In the genomic region with DNA sequence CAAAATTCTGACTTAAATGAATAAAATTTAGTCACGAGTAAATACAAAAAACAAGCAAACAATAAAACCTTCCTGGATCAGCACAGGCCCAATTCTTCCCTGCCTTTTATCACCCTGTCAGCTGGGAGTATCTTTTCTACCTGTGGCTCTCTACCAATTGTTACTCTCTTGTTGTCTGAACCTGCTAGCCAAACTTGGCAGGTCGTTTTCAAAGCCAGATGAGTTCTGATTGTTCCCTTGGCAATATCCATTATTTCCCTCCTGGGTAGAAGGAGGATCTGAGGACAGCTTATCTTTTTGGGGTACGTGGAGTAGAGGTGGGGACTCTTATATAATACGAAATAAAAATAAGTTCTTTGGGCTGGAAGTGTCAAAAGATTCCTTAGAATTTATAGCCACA, we compare ENCODE assay signal across 24 cellular contexts.
"Had no signal": no experiment of that assay in that cellular context is flagged by ENCODE, and none has a peak within 500 bp of the region (broad histone marks: within the 10 kb centered on the region; RNA-seq: fewer than 3 reads in every experiment).

No MANE protein-coding gene starts in this region.

- ATAC-seq: activated CD8-positive, alpha-beta T cell treated with anti-CD3 and anti-CD28 coated beads for 36 hours; body of pancreas; left lung; natural killer cell treated with Interleukin-12 subunit alpha and Interleukin-12 subunit beta and Interleukin-15 and Interleukin-18, amount 100 ng/mL, for 72 hours; stimulated activated naive B cell treated with anti-CD40 and anti-IgM and Interleukin-4, amounts not matched to agents 10 μg/mL and 1 μg/mL and 100 μg/mL, for 72 hours had no signal

- H3K4me3 ChIP-seq: body of pancreas, cardiac muscle cell, colonic mucosa, esophagus squamous epithelium, left lung, SK-N-MC, transverse colon, vagina had no signal

- DNase-seq: activated CD4-positive, alpha-beta T cell treated with anti-CD3 and anti-CD28 coated beads, Interleukin-2, amount 10 ng/mL, durations not matched to agents 24 days and 14 days; activated CD8-positive, alpha-beta T cell treated with anti-CD3 and anti-CD28 coated beads for 36 hours; activated naive CD4-positive, alpha-beta T cell; activated naive CD8-positive, alpha-beta T cell treated with anti-CD3 and anti-CD28 coated beads, Interleukin-2, amount 10 ng/mL, durations not matched to agents 7 days and 5 days; activated T-cell treated with anti-CD3 and anti-CD28 coated beads, Interleukin-2, amount 50 U/mL, for 24 hours; amniotic stem cell; body of pancreas; colonic mucosa; esophagus squamous epithelium; kidney; left lung; mammary epithelial cell; retina; stimulated activated CD4-positive, alpha-beta T cell treated with anti-CD3 and anti-CD28 coated beads, Interleukin-2, amount 100 ng/mL, for 48 hours; stimulated activated CD8-positive, alpha-beta memory T cell treated with anti-CD3 and anti-CD28 coated beads, Interleukin-4, amount 100 ng/mL, for 48 hours; stimulated activated naive B cell treated with anti-CD40 and anti-IgM and Interleukin-4, amounts not matched to agents 10 μg/mL and 1 μg/mL and 100 μg/mL, for 72 hours; SW 1271; transverse colon had no signal

- H3K27ac ChIP-seq: body of pancreas, cardiac muscle cell, colonic mucosa, SK-N-MC, transverse colon, vagina had no signal

- H3K27me3 Mint-ChIP-seq: activated CD4-positive, alpha-beta T cell treated with anti-CD3 and anti-CD28 coated beads, Interleukin-2, amount 10 ng/mL, durations not matched to agents 24 days and 14 days; activated CD8-positive, alpha-beta T cell treated with anti-CD3 and anti-CD28 coated beads for 36 hours; activated naive CD8-positive, alpha-beta T cell treated with anti-CD3 and anti-CD28 coated beads, Interleukin-2, amount 10 ng/mL, durations not matched to agents 7 days and 5 days; activated T-cell treated with anti-CD3 and anti-CD28 coated beads, Interleukin-2, amount 50 U/mL, for 24 hours; natural killer cell treated with Interleukin-12 subunit alpha and Interleukin-12 subunit beta and Interleukin-15 and Interleukin-18, amount 100 ng/mL, for 72 hours; progenitor cell of endocrine pancreas; stimulated activated naive B cell treated with anti-CD40 and anti-IgM and Interleukin-4, amounts not matched to agents 10 μg/mL and 1 μg/mL and 100 μg/mL, for 72 hours had no signal

- H3K27ac Mint-ChIP-seq: activated CD4-positive, alpha-beta T cell treated with anti-CD3 and anti-CD28 coated beads, Interleukin-2, amount 10 ng/mL, durations not matched to agents 24 days and 14 days; activated CD8-positive, alpha-beta T cell treated with anti-CD3 and anti-CD28 coated beads for 36 hours; activated naive CD8-positive, alpha-beta T cell treated with anti-CD3 and anti-CD28 coated beads, Interleukin-2, amount 10 ng/mL, durations not matched to agents 7 days and 5 days; activated T-cell treated with anti-CD3 and anti-CD28 coated beads, Interleukin-2, amount 50 U/mL, for 24 hours; activated T-helper 2 cell treated with anti-CD3 and anti-CD28 coated beads, Interferon-gamma antibody, Interleukin-2, Interleukin-4, amounts not matched to agents 10 μg/mL and 5 μg/mL and 100 μg/mL, durations not matched to agents 14 hours and 24 hours and 36 hours; natural killer cell treated with Interleukin-12 subunit alpha and Interleukin-12 subunit beta and Interleukin-15 and Interleukin-18, amount 100 ng/mL, for 72 hours; progenitor cell of endocrine pancreas; stimulated activated naive B cell treated with anti-CD40 and anti-IgM and Interleukin-4, amounts not matched to agents 10 μg/mL and 1 μg/mL and 100 μg/mL, for 72 hours had no signal

- H3K4me3 Mint-ChIP-seq: activated CD4-positive, alpha-beta T cell treated with anti-CD3 and anti-CD28 coated beads, Interleukin-2, amount 10 ng/mL, durations not matched to agents 24 days and 14 days; activated CD8-positive, alpha-beta T cell treated with anti-CD3 and anti-CD28 coated beads for 36 hours; activated naive CD8-positive, alpha-beta T cell treated with anti-CD3 and anti-CD28 coated beads, Interleukin-2, amount 10 ng/mL, durations not matched to agents 7 days and 5 days; activated T-cell treated with anti-CD3 and anti-CD28 coated beads, Interleukin-2, amount 50 U/mL, for 24 hours; natural killer cell treated with Interleukin-12 subunit alpha and Interleukin-12 subunit beta and Interleukin-15 and Interleukin-18, amount 100 ng/mL, for 72 hours; stimulated activated naive B cell treated with anti-CD40 and anti-IgM and Interleukin-4, amounts not matched to agents 10 μg/mL and 1 μg/mL and 100 μg/mL, for 72 hours had no signal

- H3K9me3 ChIP-seq: body of pancreas, colonic mucosa, esophagus squamous epithelium, left lung, transverse colon, vagina had no signal

- H3K9me3 Mint-ChIP-seq: activated CD4-positive, alpha-beta T cell treated with anti-CD3 and anti-CD28 coated beads, Interleukin-2, amount 10 ng/mL, durations not matched to agents 24 days and 14 days; activated CD8-positive, alpha-beta T cell treated with anti-CD3 and anti-CD28 coated beads for 36 hours; activated naive CD8-positive, alpha-beta T cell treated with anti-CD3 and anti-CD28 coated beads, Interleukin-2, amount 10 ng/mL, durations not matched to agents 7 days and 5 days; activated T-cell treated with anti-CD3 and anti-CD28 coated beads, Interleukin-2, amount 50 U/mL, for 24 hours; activated T-helper 2 cell treated with anti-CD3 and anti-CD28 coated beads, Interferon-gamma antibody, Interleukin-2, Interleukin-4, amounts not matched to agents 10 μg/mL and 5 μg/mL and 100 μg/mL, durations not matched to agents 14 hours and 24 hours and 36 hours; natural killer cell treated with Interleukin-12 subunit alpha and Interleukin-12 subunit beta and Interleukin-15 and Interleukin-18, amount 100 ng/mL, for 72 hours; stimulated activated naive B cell treated with anti-CD40 and anti-IgM and Interleukin-4, amounts not matched to agents 10 μg/mL and 1 μg/mL and 100 μg/mL, for 72 hours had no signal

- H3K4me1 ChIP-seq: body of pancreas, colonic mucosa, left lung had no signal

- H3K4me1 Mint-ChIP-seq: activated CD4-positive, alpha-beta T cell treated with anti-CD3 and anti-CD28 coated beads, Interleukin-2, amount 10 ng/mL, durations not matched to agents 24 days and 14 days; activated naive CD8-positive, alpha-beta T cell treated with anti-CD3 and anti-CD28 coated beads, Interleukin-2, amount 10 ng/mL, durations not matched to agents 7 days and 5 days; stimulated activated naive B cell treated with anti-CD40 and anti-IgM and Interleukin-4, amounts not matched to agents 10 μg/mL and 1 μg/mL and 100 μg/mL, for 72 hours had no signal

- H3K27me3 ChIP-seq: body of pancreas, cardiac muscle cell, colonic mucosa, esophagus squamous epithelium, left lung, transverse colon, vagina had no signal
